ENCODE assay signal across 8 cellular contexts in the genomic region with DNA sequence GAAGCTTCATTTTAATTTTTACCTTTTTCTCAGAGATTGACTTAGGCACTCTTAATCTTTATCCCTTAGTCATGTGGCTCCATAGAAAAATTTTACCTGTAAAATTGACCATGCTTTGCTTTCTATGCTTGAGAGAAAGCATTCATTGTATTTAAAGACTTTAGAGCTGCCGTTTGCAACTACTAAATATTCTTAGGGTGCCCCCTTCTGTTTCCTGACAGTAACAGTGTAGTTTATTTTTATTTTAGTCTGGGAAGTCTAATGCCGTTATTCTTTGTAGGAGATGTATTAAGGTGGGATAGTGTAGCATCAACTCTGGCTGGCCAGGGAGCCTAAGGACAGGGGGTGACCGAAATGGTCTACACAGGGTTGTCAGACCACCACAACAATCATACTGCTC.
DNase-seq lines count a peak whose midpoint lies in the region; TF ChIP-seq lines count a peak whose summit lies in the region.

No MANE protein-coding gene starts in this region.

- no peak overlapping the region for H3K27ac ChIP-seq in neural progenitor cell

- no peak overlapping the region for H3K27ac Mint-ChIP-seq in neural progenitor cell
- H3K27ac Mint-ChIP-seq in activated T-cell treated with anti-CD3 and anti-CD28 coated beads, Interleukin-2, amount 50 U/mL, for 24 hours, result no peak overlapping the region
- no peak overlapping the region for H3K27ac Mint-ChIP-seq in activated CD4-positive, alpha-beta T cell treated with anti-CD3 and anti-CD28 coated beads, Interleukin-2, amount 10 ng/mL, durations not matched to agents 24 days and 14 days

- no peaks in the 10 kb centered on the region for H3K36me3 ChIP-seq in neural progenitor cell

- no peaks in the 10 kb centered on the region for H3K36me3 Mint-ChIP-seq in neural progenitor cell
- no peaks in the 10 kb centered on the region for H3K36me3 Mint-ChIP-seq in activated T-cell treated with anti-CD3 and anti-CD28 coated beads, Interleukin-2, amount 50 U/mL, for 24 hours (ENCODE audit: low read depth)
- no peaks in the 10 kb centered on the region for H3K36me3 Mint-ChIP-seq in activated CD4-positive, alpha-beta T cell treated with anti-CD3 and anti-CD28 coated beads, Interleukin-2, amount 10 ng/mL, durations not matched to agents 24 days and 14 days (ENCODE audit: low read depth)

- peak; percentile 27 for DNase-seq in GM03348 (ENCODE audit: low spot score)
- peak; percentile 47 for DNase-seq in NCI-H2029 (lab: John Stamatoyannopoulos, UW)
- peak; percentile 60 for DNase-seq in cerebellar cortex (ENCODE audit: low spot score)
- peak; percentile 64 for DNase-seq in neural progenitor cell (ENCODE audit: low spot score)
- DNase-seq in activated CD4-positive, alpha-beta T cell treated with anti-CD3 and anti-CD28 coated beads for 48 hours, result no peak
- no peak for DNase-seq in activated T-cell treated with anti-CD3 and anti-CD28 coated beads, Interleukin-2, amount 50 U/mL, for 24 hours
- DNase-seq in COLO668 (lab: John Stamatoyannopoulos, UW; ENCODE audit: unreplicated experiment), result no peak
- no peak for DNase-seq in activated CD4-positive, alpha-beta T cell treated with anti-CD3 and anti-CD28 coated beads, Interleukin-2, amount 10 ng/mL, durations not matched to agents 24 days and 14 days

- H3K4me1 Mint-ChIP-seq in neural progenitor cell, result peaks cover 6% of the 10 kb centered on the region
- no peaks in the 10 kb centered on the region for H3K4me1 Mint-ChIP-seq in activated T-cell treated with anti-CD3 and anti-CD28 coated beads, Interleukin-2, amount 50 U/mL, for 24 hours (ENCODE audit: low read depth)
- no peaks in the 10 kb centered on the region for H3K4me1 Mint-ChIP-seq in activated CD4-positive, alpha-beta T cell treated with anti-CD3 and anti-CD28 coated beads, Interleukin-2, amount 10 ng/mL, durations not matched to agents 24 days and 14 days

- H3K27me3 ChIP-seq in neural progenitor cell, result no peaks in the 10 kb centered on the region

- H3K4me2 ChIP-seq in neural progenitor cell, result no peak overlapping the region

- TF ChIP-seq CTCF in neural progenitor cell (IDR thresholded peaks at IDR 0.05), result peak; percentile 84

- H3K4me1 ChIP-seq in neural progenitor cell, result no peaks in the 10 kb centered on the region

- H3K4me3 ChIP-seq in neural progenitor cell, result no peak overlapping the region

- H3K9me3 ChIP-seq in neural progenitor cell (ENCODE audit: low read depth), result no peaks in the 10 kb centered on the region

- H3K4me3 Mint-ChIP-seq in neural progenitor cell, result no peak overlapping the region
- no peak overlapping the region for H3K4me3 Mint-ChIP-seq in activated T-cell treated with anti-CD3 and anti-CD28 coated beads, Interleukin-2, amount 50 U/mL, for 24 hours
- H3K4me3 Mint-ChIP-seq in activated CD4-positive, alpha-beta T cell treated with anti-CD3 and anti-CD28 coated beads, Interleukin-2, amount 10 ng/mL, durations not matched to agents 24 days and 14 days, result no peak overlapping the region

- H3K79me2 ChIP-seq in neural progenitor cell (ENCODE audit: low read depth), result no peaks in the 10 kb centered on the region

- peaks cover 2% of the 10 kb centered on the region for H3K9me3 Mint-ChIP-seq in neural progenitor cell
- peaks cover 7% of the 10 kb centered on the region for H3K9me3 Mint-ChIP-seq in activated T-cell treated with anti-CD3 and anti-CD28 coated beads, Interleukin-2, amount 50 U/mL, for 24 hours
- no peaks in the 10 kb centered on the region for H3K9me3 Mint-ChIP-seq in activated CD4-positive, alpha-beta T cell treated with anti-CD3 and anti-CD28 coated beads, Interleukin-2, amount 10 ng/mL, durations not matched to agents 24 days and 14 days

- no peak overlapping the region for H2AFZ ChIP-seq in neural progenitor cell (replicated peaks)

- no peaks in the 10 kb centered on the region for H3F3A ChIP-seq in neural progenitor cell (ENCODE audit: low read depth)

- intact Hi-C loops in activated CD4-positive, alpha-beta T cell treated with anti-CD3 and anti-CD28 coated beads, Interleukin-2, amount 10 ng/mL, durations not matched to agents 24 days and 14 days (cut with micrococcal nuclease), result no loop called here

- no peak overlapping the region for H3K9ac ChIP-seq in neural progenitor cell

- H3K27me3 Mint-ChIP-seq in neural progenitor cell (ENCODE audit: insufficient read depth, low read depth), result peaks cover 6% of the 10 kb centered on the region
- no peaks in the 10 kb centered on the region for H3K27me3 Mint-ChIP-seq in activated T-cell treated with anti-CD3 and anti-CD28 coated beads, Interleukin-2, amount 50 U/mL, for 24 hours
- no peaks in the 10 kb centered on the region for H3K27me3 Mint-ChIP-seq in activated CD4-positive, alpha-beta T cell treated with anti-CD3 and anti-CD28 coated beads, Interleukin-2, amount 10 ng/mL, durations not matched to agents 24 days and 14 days

- no peaks in the 10 kb centered on the region for H4K20me1 ChIP-seq in neural progenitor cell (ENCODE audit: low read depth)

Comparison
In these comparisons a context has a peak if more than half of its experiments do, and no peak if none do; other contexts are left out.
1. DNase-seq: peak in GM03348 (single experiment), NCI-H2029 (single experiment), cerebellar cortex (single experiment) and neural progenitor cell (single experiment); none in activated CD4-positive, alpha-beta T cell treated with anti-CD3 and anti-CD28 coated beads for 48 hours (single experiment), activated T-cell treated with anti-CD3 and anti-CD28 coated beads, Interleukin-2, amount 50 U/mL, for 24 hours (single experiment), COLO668 (single experiment) and activated CD4-positive, alpha-beta T cell treated with anti-CD3 and anti-CD28 coated beads, Interleukin-2, amount 10 ng/mL, durations not matched to agents 24 days and 14 days (single experiment).